Comparison of ENCODE assay signal across 28 cellular contexts in genomic region chr15:77838061-77838460, GRCh38.
A peak's percentile ranks its signal among the peaks of the same experiment; 100 is the strongest.
DNase-seq lines count a peak whose midpoint lies in the region; ATAC-seq and TF ChIP-seq lines count a peak whose summit lies in the region.
"Had no signal": no experiment of that assay in that cellular context is flagged by ENCODE, and none has a peak within 500 bp of the region (broad histone marks: within the 10 kb centered on the region; RNA-seq: fewer than 3 reads in every experiment).

No MANE protein-coding gene starts in this region.

- WGBS in spleen, 5 donors = 37 to 73% (median 71%) methylated on average over 1 to 10 of the region's 10 CpGs

- H3K9me3 ChIP-seq in breast epithelium (no peaks in the 10 kb centered on the region), PC-3 (ENCODE audit: low read length) (no peaks in the 10 kb centered on the region), spleen (no peaks in the 10 kb centered on the region)
- H3K9me3 ChIP-seq: BE2C, left ventricle myocardium inferior, prostate gland, thyroid gland had no signal

- no peak overlapping the region for H3K4me2 ChIP-seq in PC-3 (ENCODE audit: low read length)
- H3K4me2 ChIP-seq: KMS-11 had no signal

- no peak overlapping the region for H3K4me3 ChIP-seq in breast epithelium
- H3K4me3 ChIP-seq in PC-3 (ENCODE audit: low read length) = no peak overlapping the region
- no peak overlapping the region for H3K4me3 ChIP-seq in choroid plexus epithelial cell (ENCODE audit: low read depth, low read length)
- H3K4me3 ChIP-seq in spleen = no peak overlapping the region
- H3K4me3 ChIP-seq: GM12878, left ventricle myocardium inferior, prostate gland, thyroid gland had no signal

- peaks cover 41% of the 10 kb centered on the region for H3K27me3 Mint-ChIP-seq in MCF 10A (ENCODE audit: insufficient read depth, unreplicated experiment)

- H3K4me1 Mint-ChIP-seq in MCF 10A (ENCODE audit: insufficient read depth, unreplicated experiment) = peaks cover 23% of the 10 kb centered on the region
- H3K4me1 Mint-ChIP-seq: immature natural killer cell, T-cell had no signal

- POLR2A ChIA-PET in MCF 10A (lab: Yijun Ruan, JAX) = no interaction called here
- POLR2A ChIA-PET in PC-3 (lab: Charles Lee; ENCODE audit: unreplicated experiment) = no interaction called here

- no peak overlapping the region for H2AFZ ChIP-seq in PC-3 (ENCODE audit: low read length)

- H3K36me3 ChIP-seq in breast epithelium = no peaks in the 10 kb centered on the region
- no peaks in the 10 kb centered on the region for H3K36me3 ChIP-seq in PC-3 (ENCODE audit: low read depth, low read length)
- no peaks in the 10 kb centered on the region for H3K36me3 ChIP-seq in spleen
- H3K36me3 ChIP-seq: BE2C, left ventricle myocardium inferior, prostate gland, thyroid gland had no signal

- intact Hi-C loops in MCF 10A (cut with micrococcal nuclease) (no loop called here), breast epithelium (cut with DNase I; ENCODE audit: low total_unique reads) (no loop called here), PC-3 (cut with micrococcal nuclease) (no loop called here), spleen (cut with DNase I; ENCODE audit: low total_unique reads) (no loop called here)

- no peak overlapping the region for H3K4me3 Mint-ChIP-seq in MCF 10A (ENCODE audit: unreplicated experiment)
- H3K4me3 Mint-ChIP-seq: activated T-cell treated with anti-CD3 and anti-CD28 coated beads, Interleukin-2, amount 50 U/mL, for 4 hours; immature natural killer cell; T-cell had no signal

- H3K27me3 ChIP-seq in breast epithelium = peaks cover 0 to 31% of the 10 kb centered on the region in 2 donors
- H3K27me3 ChIP-seq in PC-3 (ENCODE audit: low read length) = peaks cover 17% of the 10 kb centered on the region
- H3K27me3 ChIP-seq in spleen (replicated peaks in 1 of 7) = peaks cover 0 to 58% (median 0%) of the 10 kb centered on the region in 7 donors
- H3K27me3 ChIP-seq: BE2C, thyroid gland had no signal

- no peak overlapping the region for H3K27ac Mint-ChIP-seq in MCF 10A (ENCODE audit: low read depth, unreplicated experiment)
- H3K27ac Mint-ChIP-seq: immature natural killer cell, T-cell had no signal

- TF ChIP-seq CTCF in MCF 10A (IDR thresholded peaks at IDR 0.05; ENCODE audit: unreplicated experiment) (no peak), breast epithelium (IDR thresholded peaks at IDR 0.05) (no peak), PC-3 (conservative IDR thresholded peaks at IDR 0.05; ENCODE audit: low read depth, low read length) (no peak), choroid plexus epithelial cell (conservative IDR thresholded peaks at IDR 0.05; ENCODE audit: low read depth, low read length) (no peak), spleen (IDR thresholded peaks at IDR 0.05 in 8 of 11, conservative IDR thresholded peaks at IDR 0.05 in 3 of 11) (no peak)

- peak; percentile 27 for DNase-seq in MCF 10A (ENCODE audit: unreplicated experiment)
- no peak for DNase-seq in breast epithelium (ENCODE audit: low spot score in 2 of 2)
- DNase-seq in PC-3 = peak; percentile 33
- DNase-seq in choroid plexus epithelial cell (ENCODE audit: low read depth) = peak; percentile 8
- DNase-seq in spleen = peak; percentile 60
- no peak for DNase-seq in Ammon's horn (ENCODE audit: low spot score)
- DNase-seq: activated CD4-positive, alpha-beta T cell treated with anti-CD3 and anti-CD28 coated beads, Interleukin-2, amount 50 U/mL, for 1 hour; activated naive CD4-positive, alpha-beta T cell; activated T-cell treated with anti-CD3 and anti-CD28 coated beads, Interleukin-2, amount 50 U/mL, for 4 hours; BE2C; cortex of kidney; effector memory CD4-positive, alpha-beta T cell; immature natural killer cell; left ventricle myocardium inferior; NCI-H146; NCI-H2107; NCI-H446; NCI-H774; stimulated activated CD4-positive, alpha-beta T cell treated with anti-CD3 and anti-CD28 coated beads, Interleukin-4, amount 100 ng/mL, for 1 hour; T-cell; thyroid gland had no signal

- no peaks in the 10 kb centered on the region for H3K79me2 ChIP-seq in PC-3 (ENCODE audit: low read length)

- H3K27ac ChIP-seq in breast epithelium (no peak overlapping the region), PC-3 (ENCODE audit: low read length) (no peak overlapping the region), spleen (no peak overlapping the region)
- H3K27ac ChIP-seq: epithelial cell of prostate, KMS-11, left ventricle myocardium inferior, prostate gland, thyroid gland had no signal

- H3K9me3 Mint-ChIP-seq in MCF 10A (ENCODE audit: unreplicated experiment) = no peaks in the 10 kb centered on the region
- H3K9me3 Mint-ChIP-seq: activated T-cell treated with anti-CD3 and anti-CD28 coated beads, Interleukin-2, amount 50 U/mL, for 4 hours; immature natural killer cell; T-cell had no signal

- H3K36me3 Mint-ChIP-seq in MCF 10A (ENCODE audit: insufficient read depth, unreplicated experiment) = no peaks in the 10 kb centered on the region
- H3K36me3 Mint-ChIP-seq: immature natural killer cell, T-cell had no signal

- ATAC-seq in PC-3 = no peak
- ATAC-seq in GM18498 (IDR thresholded peaks at IDR 0.05; ENCODE audit: unreplicated experiment) = no peak
- no peak for ATAC-seq in HG02938 (IDR thresholded peaks at IDR 0.05; ENCODE audit: unreplicated experiment)
- ATAC-seq: activated T-cell treated with anti-CD3 and anti-CD28 coated beads, Interleukin-2, amount 50 U/mL, for 4 hours; GM12878; sciatic nerve; T-cell had no signal

- no peaks in the 10 kb centered on the region for H3K9me2 ChIP-seq in PC-3 (replicated peaks; ENCODE audit: low read length)

- BruUV-seq in MCF 10A (replicated peaks; lab: Mats Ljungman, UMichigan) (no TSS peak), PC-3 (replicated peaks; lab: Mats Ljungman, UMichigan) (no TSS peak)

- TF ChIP-seq POLR2A in breast epithelium (IDR thresholded peaks at IDR 0.05) (no peak), spleen (IDR thresholded peaks at IDR 0.05) (no peak)

- H4K20me1 ChIP-seq in PC-3 (ENCODE audit: low read length) = no peaks in the 10 kb centered on the region

- H3F3A ChIP-seq in PC-3 (ENCODE audit: low read length, unreplicated experiment) = no peaks in the 10 kb centered on the region

- H3K9ac ChIP-seq in PC-3 (ENCODE audit: low read length) = no peak overlapping the region
- H3K9ac ChIP-seq: KMS-11 had no signal

- H3K4me1 ChIP-seq in breast epithelium (no peaks in the 10 kb centered on the region), PC-3 (ENCODE audit: insufficient read depth, low read length) (peaks cover 14% of the 10 kb centered on the region), spleen (no peaks in the 10 kb centered on the region)
- H3K4me1 ChIP-seq: BE2C, left ventricle myocardium inferior, prostate gland had no signal

- CTCF ChIA-PET in MCF 10A (lab: Yijun Ruan, JAX) (interaction anchor here (0.7 to 1.7 kb wide), 3 partner anchors 14 to 295 kb away, joined by 3 to 11 read pairs (median 3); no protein-coding TSS in a partner anchor), PC-3 (lab: Charles Lee) (no interaction called here)

Comparison
In these comparisons a context has a peak if more than half of its experiments do, and no peak if none do; other contexts are left out.
1. DNase-seq: peak in MCF 10A (single experiment), PC-3 (single experiment), choroid plexus epithelial cell (single experiment) and spleen (single experiment); none in breast epithelium (0 of 2) and Ammon's horn (single experiment).